ENCODE assay signal across 14 cellular contexts in genomic region chr11:26621147-26621546, GRCh38. TPM values are rescaled to one million over a fixed set of nuclear protein-coding genes. Genes with fewer than 3 reads are reported as not detected.
A peak's percentile ranks its signal among the peaks of the same experiment; 100 is the strongest.
DNase-seq lines count a peak whose midpoint lies in the region; ATAC-seq and TF ChIP-seq lines count a peak whose summit lies in the region.
"Had no signal": no experiment of that assay in that cellular context is flagged by ENCODE, and none has a peak within 500 bp of the region (broad histone marks: within the 10 kb centered on the region; RNA-seq: fewer than 3 reads in every experiment).

No MANE protein-coding gene starts in this region.

- no peaks in the 10 kb centered on the region for H3K36me3 ChIP-seq in GM23248 (ENCODE audit: low read depth)
- H3K36me3 ChIP-seq: Peyer's patch, stomach had no signal

- H3K9me2 ChIP-seq in GM23248 (ENCODE audit: insufficient read depth) = no peaks in the 10 kb centered on the region

- no peaks in the 10 kb centered on the region for H3K79me2 ChIP-seq in GM23248 (ENCODE audit: insufficient read depth)

- peaks cover 18% of the 10 kb centered on the region for H3K4me1 ChIP-seq in GM23248 (ENCODE audit: insufficient read depth)
- H3K4me1 ChIP-seq: Peyer's patch, stomach had no signal

- no peak overlapping the region for H3K4me2 ChIP-seq in GM23248 (ENCODE audit: unreplicated experiment)

- no peak overlapping the region for H3K4me3 ChIP-seq in GM23248
- H3K4me3 ChIP-seq: Peyer's patch, stomach had no signal

- POLR2A ChIA-PET in RWPE1 (lab: Yijun Ruan, JAX; ENCODE audit: low non-redundant PET) = no interaction called here

- no peaks in the 10 kb centered on the region for H3K9me3 ChIP-seq in GM23248 (ENCODE audit: low read depth)
- H3K9me3 ChIP-seq: Peyer's patch, stomach had no signal

- no peak for TF ChIP-seq CTCF in RWPE1 (conservative IDR thresholded peaks at IDR 0.05; ENCODE audit: low read depth)

- peak; percentile 93 for DNase-seq in GM23248
- peak; percentile 92 for DNase-seq in RWPE1 (ENCODE audit: low spot score)
- peak; percentile 79 for DNase-seq in fibroblast of peridontal ligament (ENCODE audit: extremely low read depth)
- peak; percentile 70 for DNase-seq in stromal cell of bone marrow (ENCODE audit: low read depth)
- DNase-seq in inferior parietal cortex (ENCODE audit: extremely low spot score) = no peak
- DNase-seq: activated CD8-positive, alpha-beta memory T cell treated with anti-CD3 and anti-CD28 coated beads, Interleukin-2, amount 50 U/mL, for 48 hours; erythroblast; Peyer's patch; stimulated activated CD4-positive, alpha-beta T cell treated with anti-CD3 and anti-CD28 coated beads, Interleukin-4, amount 100 ng/mL, for 4 hours; stomach had no signal

- CTCF ChIA-PET in RWPE1 (lab: Yijun Ruan, JAX) = interaction anchor here (0.6 kb wide), 2 partner anchors 10 to 42 kb away, joined by 3 read pairs; no protein-coding TSS in a partner anchor

- no peaks in the 10 kb centered on the region for H3K27me3 ChIP-seq in GM23248 (replicated peaks; ENCODE audit: insufficient read depth)
- H3K27me3 ChIP-seq: Peyer's patch, stomach had no signal

- 0 out of 2 replicates have a peak overlapping the region, but pooled peaks have one; percentile 23 for H2AFZ ChIP-seq in GM23248

- in situ Hi-C loops in GM23248 (cut with MboI) = no loop called here

- peaks cover 19% of the 10 kb centered on the region for H3F3A ChIP-seq in GM23248 (ENCODE audit: insufficient read depth)

- no peaks in the 10 kb centered on the region for H4K20me1 ChIP-seq in GM23248 (ENCODE audit: insufficient read depth)

- ATAC-seq in HG02884 (IDR thresholded peaks at IDR 0.05; ENCODE audit: unreplicated experiment) (no peak), GM18861 (IDR thresholded peaks at IDR 0.05; ENCODE audit: unreplicated experiment) (no peak), GM18909 (IDR thresholded peaks at IDR 0.05; ENCODE audit: poor library complexity, unreplicated experiment) (no peak)

- no peak overlapping the region; the same call in 1 of the 2 replicates for H3K9ac ChIP-seq in GM23248

- H3K27ac ChIP-seq in GM23248 = peak overlapping the region; percentile 57
- H3K27ac ChIP-seq in RWPE1 = no peak overlapping the region
- H3K27ac ChIP-seq: Peyer's patch, stomach had no signal

RNA-seq across cellular contexts. Expression of gene MUC15, which starts 49.1 kb away (rescaled TPM):
- not detected in 2 replicates for total RNA-seq in GM23248 (2014; rRNA removed; shearing (Covaris generic))
- polyA plus RNA-seq in GM23248 (2016; fragmentation: Nextera tagmentation; extraction: Ambion mirVana) = 0.06 TPM in 1 of 2 replicates, not detected in the other
- total RNA-seq: osteocyte, Peyer's patch had no signal
